Comparison of ENCODE assay signal across 8 cellular contexts in the genomic region with DNA sequence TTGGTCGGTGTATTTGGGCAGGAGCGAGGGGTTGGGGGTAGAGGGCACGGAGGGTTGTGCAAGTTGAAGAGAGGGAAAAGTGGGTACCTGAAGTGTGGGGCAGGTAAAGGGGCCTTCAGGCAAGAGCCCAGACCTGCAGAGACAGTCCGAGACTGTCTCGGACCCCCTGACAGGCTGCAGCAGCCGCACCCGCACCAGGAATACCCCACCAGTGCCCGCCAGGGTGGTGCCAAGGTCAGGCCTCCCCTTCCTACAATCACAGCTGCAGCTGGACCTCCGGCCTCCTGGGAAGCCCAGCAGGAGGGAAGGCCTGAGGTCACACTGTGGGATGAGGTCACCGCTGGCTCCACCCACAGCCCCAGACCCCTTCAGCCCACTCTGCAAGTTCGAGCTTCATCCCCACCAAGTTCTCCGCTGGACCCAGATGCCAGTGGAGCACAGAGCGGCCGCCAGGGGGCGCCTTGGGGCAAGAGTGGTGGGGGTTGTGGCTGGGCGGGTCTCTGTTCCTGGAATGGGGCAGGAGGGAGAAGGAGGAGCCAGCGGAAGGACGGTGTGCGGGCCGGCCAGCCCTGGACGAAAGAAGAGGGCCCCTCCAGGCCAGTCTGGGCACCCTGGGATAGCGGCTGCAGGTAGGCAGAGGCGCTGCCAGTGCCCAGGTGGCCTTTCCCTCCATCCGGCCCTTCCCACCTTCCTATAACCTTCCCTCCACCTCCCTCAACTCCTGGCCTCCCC. TPM values are rescaled to one million over a fixed set of nuclear protein-coding genes. Genes with fewer than 3 reads are reported as not detected.
DNase-seq lines count a peak whose midpoint lies in the region; ATAC-seq and TF ChIP-seq lines count a peak whose summit lies in the region.

Gene HSD3B7 (plus strand): TSS at position 539 of the 732 bp plus-strand sequence. CDS start 452 bp downstream, outside the sequence.

- peak within 1 kb of the TSS in 1 of 2 donors; percentile 57 for H3K4me3 Mint-ChIP-seq in CD14-positive monocyte
- peak within 1 kb of the TSS; percentile 66 for H3K4me3 Mint-ChIP-seq in chondrocyte (ENCODE audit: unreplicated experiment)

- peak; percentile 96 for TF ChIP-seq CTCF in CD14-positive monocyte (IDR thresholded peaks at IDR 0.05)
- peak; percentile 95 for TF ChIP-seq CTCF in chondrocyte (IDR thresholded peaks at IDR 0.05)

- no peaks in the 10 kb centered on the region for H3K27me3 ChIP-seq in H7 (ENCODE audit: control insufficient read depth, insufficient read depth, low read length)

- H3K9me3 Mint-ChIP-seq in CD14-positive monocyte (peaks cover 0 to 3% (median 0%) of the 10 kb centered on the region in 7 donors), chondrocyte (ENCODE audit: low read depth) (no peaks in the 10 kb centered on the region)

- peak within 1 kb of the TSS; percentile 43 for H3K4me3 ChIP-seq in H7 (ENCODE audit: insufficient read depth, low read depth, low read length)

- DNase-seq in CD14-positive monocyte (ENCODE audit: low spot score) = peak; percentile 86
- DNase-seq in H7 = peak; percentile 99
- DNase-seq in NCI-H226 = peak; percentile 68
- DNase-seq in activated CD4-positive, alpha-beta T cell treated with anti-CD3 and anti-CD28 coated beads for 24 hours (ENCODE audit: low read depth in 2 of 2) = peak; percentile 79 to 85
- DNase-seq in chondrocyte (ENCODE audit: low spot score) = no peak
- DNase-seq in left colon = peak; percentile 88 to 94
- DNase-seq in stimulated activated CD4-positive, alpha-beta T cell treated with anti-CD3 and anti-CD28 coated beads, Interleukin-1b, Interleukin-23, amount 100 ng/mL, for 4 hours (ENCODE audit: low read depth in 2 of 2) = peak; percentile 82 to 84

- H3K27me3 Mint-ChIP-seq in CD14-positive monocyte (ENCODE audit: low read depth in 3 of 3) (peaks cover 0 to 2% (median 0%) of the 10 kb centered on the region in 3 donors), chondrocyte (ENCODE audit: low read depth) (no peaks in the 10 kb centered on the region)

- intact Hi-C loops in CD14-positive monocyte (cut with micrococcal nuclease) = loop anchor here (1.0 to 10.0 kb wide), 6 partner anchors 110 to 880 kb away; partner anchors contain the start of genes ZNF843 (in 2 of the 2), PRSS36 (in 1 of the 2) and VKORC1 (in 1 of the 2)
- intact Hi-C loops in left colon (cut with DNase I, micrococcal nuclease) = loop anchor here in 1 of 2 donors (5.0 to 10.0 kb wide), 2 partner anchors 160 to 457 kb away; partner anchors contain the start of gene ZNF843

- peaks cover 5% of the 10 kb centered on the region for H3K36me3 ChIP-seq in H7 (replicated peaks; ENCODE audit: control insufficient read depth, insufficient read depth, low read length)

- H3K27ac Mint-ChIP-seq in CD14-positive monocyte (peak within 1 kb of the TSS in 4 of 7 donors; percentile 3 to 61 (median 32)), chondrocyte (ENCODE audit: unreplicated experiment) (peak within 1 kb of the TSS; percentile 54)

- peaks cover 4% of the 10 kb centered on the region for H3K4me1 Mint-ChIP-seq in CD14-positive monocyte
- peaks cover 9% of the 10 kb centered on the region for H3K4me1 Mint-ChIP-seq in chondrocyte (ENCODE audit: low read depth)

- peak; percentile 89 for ATAC-seq in left colon
- no peak for ATAC-seq in GM18517 (IDR thresholded peaks at IDR 0.05; ENCODE audit: unreplicated experiment)

- H3K36me3 Mint-ChIP-seq in CD14-positive monocyte = peaks cover 37 to 54% of the 10 kb centered on the region in 2 donors
- peaks cover 12% of the 10 kb centered on the region for H3K36me3 Mint-ChIP-seq in chondrocyte (ENCODE audit: low read depth)

RNA-seq across cellular contexts. Expression of gene HSD3B7, which starts in this region (rescaled TPM):
- 1 to 10 TPM in 1 of 2 donors, under 1 TPM in 1; 0.89 to 4.3 TPM for polyA plus RNA-seq in CD14-positive monocyte
- total RNA-seq in H7 (2014; rRNA removed; shearing (Covaris generic)) = 4.4 and 8.2 TPM in 2 replicates
- total RNA-seq in chondrocyte = 10.8 to 12.4 TPM (median 12.3 TPM) in 3 replicates
- total RNA-seq in left colon = 10 to 100 TPM; 16.9 to 27.2 TPM
